Comparison of ENCODE assay signal across 7 cellular contexts in the genomic region with DNA sequence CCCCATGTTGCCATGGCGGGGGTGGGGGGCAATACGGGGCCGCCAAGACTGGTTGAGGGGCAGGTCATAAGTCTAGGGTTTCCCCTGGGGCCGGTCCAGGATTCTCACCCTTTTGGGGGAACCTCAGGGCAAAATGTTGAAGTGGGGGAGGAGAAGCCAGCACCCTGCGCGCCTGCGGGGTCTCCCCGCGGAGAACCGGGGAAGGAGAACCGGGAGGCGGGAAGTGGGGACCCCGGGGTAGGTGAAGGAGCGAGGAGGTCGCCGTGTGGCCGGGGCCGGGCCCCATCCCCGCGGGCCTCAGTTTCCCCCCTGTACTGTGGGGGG. TPM values are rescaled to one million over a fixed set of nuclear protein-coding genes. Genes with fewer than 3 reads are reported as not detected.
A peak's percentile ranks its signal among the peaks of the same experiment; 100 is the strongest.
DNase-seq lines count a peak whose midpoint lies in the region; ATAC-seq and TF ChIP-seq lines count a peak whose summit lies in the region.

No MANE protein-coding gene starts in this region.

- H3K4me3 Mint-ChIP-seq in central memory CD8-positive, alpha-beta T cell = peak overlapping the region; percentile 37

- peak overlapping the region; percentile 36 for H3K4me3 ChIP-seq in MG63
- H3K4me3 ChIP-seq in lower lobe of right lung = peak overlapping the region; percentile 46
- peak overlapping the region; percentile 32 to 47 for H3K4me3 ChIP-seq in testis

- no peaks in the 10 kb centered on the region for H3K36me3 ChIP-seq in MG63
- H3K36me3 ChIP-seq in lower lobe of right lung = no peaks in the 10 kb centered on the region
- no peaks in the 10 kb centered on the region for H3K36me3 ChIP-seq in testis (ENCODE audit: low read depth, missing control alignments)

- intact Hi-C loops in lower lobe of right lung (cut with DNase I) (no loop called here), testis (cut with DNase I; ENCODE audit: low total_unique reads) (no loop called here)

- H3K27ac ChIP-seq in lower lobe of right lung (no peak overlapping the region), testis (peak overlapping the region in 1 of 2 donors; percentile 66)

- no peaks in the 10 kb centered on the region for H3K9me3 Mint-ChIP-seq in central memory CD8-positive, alpha-beta T cell

- TF ChIP-seq POLR2A in testis (IDR thresholded peaks at IDR 0.05) = no peak

- TF ChIP-seq CTCF in lower lobe of right lung (IDR thresholded peaks at IDR 0.05) (no peak), testis (IDR thresholded peaks at IDR 0.05) (no peak)

- DNase-seq in MG63 (no peak), lower lobe of right lung (no peak), testis (no peak)
- no peak for DNase-seq in central memory CD8-positive, alpha-beta T cell (ENCODE audit: low spot score in 2 of 2)
- no peak for DNase-seq in activated CD8-positive, alpha-beta memory T cell treated with anti-CD3 and anti-CD28 coated beads, Interleukin-2, amount 50 U/mL, for 4 hours

- H3K9me3 ChIP-seq in MG63 (no peaks in the 10 kb centered on the region), lower lobe of right lung (no peaks in the 10 kb centered on the region), testis (no peaks in the 10 kb centered on the region)

- ATAC-seq in central memory CD8-positive, alpha-beta T cell (replicated peaks; ENCODE audit: extremely low read depth, poor library complexity, severe bottlenecking) = no peak
- ATAC-seq in lower lobe of right lung (peak in 1 of 2 donors; percentile 4), HG02870 (IDR thresholded peaks at IDR 0.05; ENCODE audit: unreplicated experiment) (no peak), GM18858 (IDR thresholded peaks at IDR 0.05; ENCODE audit: unreplicated experiment) (no peak)

- H3K27me3 ChIP-seq in MG63 (no peaks in the 10 kb centered on the region), lower lobe of right lung (ENCODE audit: low read depth) (peaks cover 21% of the 10 kb centered on the region), testis (no peaks in the 10 kb centered on the region)

- H3K36me3 Mint-ChIP-seq in central memory CD8-positive, alpha-beta T cell (ENCODE audit: insufficient read depth) = peaks cover 2% of the 10 kb centered on the region

- 9% methylated on average over 5 to 20 of the region's 20 CpGs for WGBS in testis, 2 donors

- H3K4me1 Mint-ChIP-seq in central memory CD8-positive, alpha-beta T cell = no peaks in the 10 kb centered on the region

- peaks cover 67% of the 10 kb centered on the region for H3K27me3 Mint-ChIP-seq in central memory CD8-positive, alpha-beta T cell

- H3K4me1 ChIP-seq in lower lobe of right lung = peaks cover 30% of the 10 kb centered on the region
- H3K4me1 ChIP-seq in testis = peaks cover 22% of the 10 kb centered on the region

- no peak overlapping the region for H3K27ac Mint-ChIP-seq in central memory CD8-positive, alpha-beta T cell (ENCODE audit: low read depth)

RNA-seq across cellular contexts. Expression of a gene that starts 0.3 kb away (rescaled TPM):
- total RNA-seq in MG63 (2014; rRNA removed; shearing (Covaris generic); ENCODE audit: low replicate concordance) = 7.6 and 15.9 TPM in 2 replicates
- total RNA-seq in lower lobe of right lung (57.9 TPM), testis (10 to 100 TPM; 18.4 to 20.3 TPM)
- 13.5 TPM for polyA plus RNA-seq in testis (ENCODE audit: insufficient read depth, low read depth, low replicate concordance)
